1 cellular context compared by ENCODE assay signal in the genomic region with DNA sequence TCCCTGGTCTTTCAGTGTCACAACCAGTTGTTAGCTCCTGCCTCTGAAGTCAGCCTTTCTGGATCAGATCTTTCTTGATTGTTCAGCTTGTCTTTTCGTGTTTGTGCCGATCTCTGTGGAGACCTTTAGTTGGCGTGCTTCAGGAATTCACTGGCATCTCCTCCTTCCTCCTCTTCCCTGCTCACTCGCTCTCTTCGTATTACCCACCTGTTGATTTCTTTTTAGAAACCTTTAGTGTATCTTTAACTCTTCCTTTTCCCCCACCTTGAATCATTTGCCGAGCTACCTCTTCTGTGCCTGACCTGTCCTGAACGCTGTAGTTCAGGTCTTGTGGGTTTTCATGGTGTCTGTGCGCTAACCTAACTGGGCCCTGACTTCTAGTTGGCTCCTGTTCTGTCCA.
TF ChIP-seq lines count a peak whose summit lies in the region.

No MANE protein-coding gene starts in this region.

TF ChIP-seq in GM23338, 12 proteins besides CTCF, POLR2A, EP300 and RAD21 (continued from another document):
- TF ChIP-seq, protein P1, sequence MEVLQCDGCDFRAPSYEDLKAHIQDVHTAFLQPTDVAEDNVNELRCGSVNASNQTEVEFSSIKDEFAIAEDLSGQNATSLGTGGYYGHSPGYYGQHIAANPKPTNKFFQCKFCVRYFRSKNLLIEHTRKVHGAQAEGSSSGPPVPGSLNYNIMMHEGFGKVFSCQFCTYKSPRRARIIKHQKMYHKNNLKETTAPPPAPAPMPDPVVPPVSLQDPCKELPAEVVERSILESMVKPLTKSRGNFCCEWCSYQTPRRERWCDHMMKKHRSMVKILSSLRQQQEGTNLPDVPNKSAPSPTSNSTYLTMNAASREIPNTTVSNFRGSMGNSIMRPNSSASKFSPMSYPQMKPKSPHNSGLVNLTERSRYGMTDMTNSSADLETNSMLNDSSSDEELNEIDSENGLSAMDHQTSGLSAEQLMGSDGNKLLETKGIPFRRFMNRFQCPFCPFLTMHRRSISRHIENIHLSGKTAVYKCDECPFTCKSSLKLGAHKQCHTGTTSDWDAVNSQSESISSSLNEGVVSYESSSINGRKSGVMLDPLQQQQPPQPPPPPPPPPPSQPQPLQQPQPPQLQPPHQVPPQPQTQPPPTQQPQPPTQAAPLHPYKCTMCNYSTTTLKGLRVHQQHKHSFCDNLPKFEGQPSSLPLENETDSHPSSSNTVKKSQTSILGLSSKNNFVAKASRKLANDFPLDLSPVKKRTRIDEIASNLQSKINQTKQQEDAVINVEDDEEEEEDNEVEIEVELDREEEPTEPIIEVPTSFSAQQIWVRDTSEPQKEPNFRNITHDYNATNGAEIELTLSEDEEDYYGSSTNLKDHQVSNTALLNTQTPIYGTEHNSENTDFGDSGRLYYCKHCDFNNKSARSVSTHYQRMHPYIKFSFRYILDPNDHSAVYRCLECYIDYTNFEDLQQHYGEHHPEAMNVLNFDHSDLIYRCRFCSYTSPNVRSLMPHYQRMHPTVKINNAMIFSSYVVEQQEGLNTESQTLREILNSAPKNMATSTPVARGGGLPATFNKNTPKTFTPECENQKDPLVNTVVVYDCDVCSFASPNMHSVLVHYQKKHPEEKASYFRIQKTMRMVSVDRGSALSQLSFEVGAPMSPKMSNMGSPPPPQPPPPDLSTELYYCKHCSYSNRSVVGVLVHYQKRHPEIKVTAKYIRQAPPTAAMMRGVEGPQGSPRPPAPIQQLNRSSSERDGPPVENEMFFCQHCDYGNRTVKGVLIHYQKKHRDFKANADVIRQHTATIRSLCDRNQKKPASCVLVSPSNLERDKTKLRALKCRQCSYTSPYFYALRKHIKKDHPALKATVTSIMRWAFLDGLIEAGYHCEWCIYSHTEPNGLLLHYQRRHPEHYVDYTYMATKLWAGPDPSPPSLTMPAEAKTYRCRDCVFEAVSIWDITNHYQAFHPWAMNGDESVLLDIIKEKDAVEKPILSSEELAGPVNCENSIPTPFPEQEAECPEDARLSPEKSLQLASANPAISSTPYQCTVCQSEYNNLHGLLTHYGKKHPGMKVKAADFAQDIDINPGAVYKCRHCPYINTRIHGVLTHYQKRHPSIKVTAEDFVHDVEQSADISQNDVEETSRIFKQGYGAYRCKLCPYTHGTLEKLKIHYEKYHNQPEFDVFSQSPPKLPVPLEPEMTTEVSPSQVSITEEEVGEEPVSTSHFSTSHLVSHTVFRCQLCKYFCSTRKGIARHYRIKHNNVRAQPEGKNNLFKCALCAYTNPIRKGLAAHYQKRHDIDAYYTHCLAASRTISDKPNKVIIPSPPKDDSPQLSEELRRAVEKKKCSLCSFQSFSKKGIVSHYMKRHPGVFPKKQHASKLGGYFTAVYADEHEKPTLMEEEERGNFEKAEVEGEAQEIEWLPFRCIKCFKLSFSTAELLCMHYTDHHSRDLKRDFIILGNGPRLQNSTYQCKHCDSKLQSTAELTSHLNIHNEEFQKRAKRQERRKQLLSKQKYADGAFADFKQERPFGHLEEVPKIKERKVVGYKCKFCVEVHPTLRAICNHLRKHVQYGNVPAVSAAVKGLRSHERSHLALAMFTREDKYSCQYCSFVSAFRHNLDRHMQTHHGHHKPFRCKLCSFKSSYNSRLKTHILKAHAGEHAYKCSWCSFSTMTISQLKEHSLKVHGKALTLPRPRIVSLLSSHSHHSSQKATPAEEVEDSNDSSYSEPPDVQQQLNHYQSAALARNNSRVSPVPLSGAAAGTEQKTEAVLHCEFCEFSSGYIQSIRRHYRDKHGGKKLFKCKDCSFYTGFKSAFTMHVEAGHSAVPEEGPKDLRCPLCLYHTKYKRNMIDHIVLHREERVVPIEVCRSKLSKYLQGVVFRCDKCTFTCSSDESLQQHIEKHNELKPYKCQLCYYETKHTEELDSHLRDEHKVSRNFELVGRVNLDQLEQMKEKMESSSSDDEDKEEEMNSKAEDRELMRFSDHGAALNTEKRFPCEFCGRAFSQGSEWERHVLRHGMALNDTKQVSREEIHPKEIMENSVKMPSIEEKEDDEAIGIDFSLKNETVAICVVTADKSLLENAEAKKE (CRISPR knock-in tag; IDR thresholded peaks at IDR 0.05) = no peak
- no peak for TF ChIP-seq POLR2AphosphoS5 (IDR thresholded peaks at IDR 0.05; ENCODE audit: low read depth)
- no peak for TF ChIP-seq JUNB (IDR thresholded peaks at IDR 0.05; ENCODE audit: unreplicated experiment)
- TF ChIP-seq NANOG (IDR thresholded peaks at IDR 0.05; ENCODE audit: borderline replicate concordance) = no peak
- no peak for TF ChIP-seq ZNF331 (CRISPR knock-in tag; IDR thresholded peaks at IDR 0.05; ENCODE audit: low read depth)
- TF ChIP-seq CREB1 (CRISPR knock-in tag; IDR thresholded peaks at IDR 0.05; ENCODE audit: low read depth) = no peak
- no peak for TF ChIP-seq ZNF114 (CRISPR knock-in tag; IDR thresholded peaks at IDR 0.05)
- no peak for TF ChIP-seq EZH2 (IDR thresholded peaks at IDR 0.05; ENCODE audit: low read depth, unreplicated experiment)
- TF ChIP-seq, protein P2, sequence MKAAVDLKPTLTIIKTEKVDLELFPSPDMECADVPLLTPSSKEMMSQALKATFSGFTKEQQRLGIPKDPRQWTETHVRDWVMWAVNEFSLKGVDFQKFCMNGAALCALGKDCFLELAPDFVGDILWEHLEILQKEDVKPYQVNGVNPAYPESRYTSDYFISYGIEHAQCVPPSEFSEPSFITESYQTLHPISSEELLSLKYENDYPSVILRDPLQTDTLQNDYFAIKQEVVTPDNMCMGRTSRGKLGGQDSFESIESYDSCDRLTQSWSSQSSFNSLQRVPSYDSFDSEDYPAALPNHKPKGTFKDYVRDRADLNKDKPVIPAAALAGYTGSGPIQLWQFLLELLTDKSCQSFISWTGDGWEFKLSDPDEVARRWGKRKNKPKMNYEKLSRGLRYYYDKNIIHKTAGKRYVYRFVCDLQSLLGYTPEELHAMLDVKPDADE (IDR thresholded peaks at IDR 0.05) = no peak
- TF ChIP-seq STAT1 (IDR thresholded peaks at IDR 0.05; ENCODE audit: unreplicated experiment) = no peak
